Comparison of ENCODE assay signal across 8 cellular contexts in the genomic region with DNA sequence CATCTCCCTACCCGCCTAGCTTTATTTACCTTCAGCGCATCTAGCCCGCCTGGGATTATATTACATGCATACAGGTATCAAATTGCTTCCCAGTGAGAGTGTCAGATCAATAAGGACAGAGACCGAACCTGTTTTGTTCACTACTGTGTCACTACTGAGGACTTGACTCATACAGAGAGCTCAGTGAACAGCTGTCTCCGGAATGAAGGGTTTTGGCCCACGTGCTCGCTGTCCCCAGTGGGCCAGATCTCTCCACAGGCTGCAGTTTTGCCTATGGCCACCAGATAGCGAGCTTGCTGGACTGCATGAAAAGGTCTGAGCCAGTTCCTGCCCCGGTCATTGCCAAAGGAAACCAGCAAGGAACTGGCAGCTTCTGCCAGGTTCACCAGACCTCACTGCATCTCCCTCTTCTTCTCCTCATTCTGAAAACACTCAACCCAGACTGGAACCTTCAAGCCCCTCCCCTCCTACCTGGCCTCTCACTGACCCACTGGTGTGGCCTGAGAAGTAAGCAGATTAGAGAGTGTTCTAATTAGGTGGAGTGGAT.
DNase-seq lines count a peak whose midpoint lies in the region; ATAC-seq and TF ChIP-seq lines count a peak whose summit lies in the region.

No MANE protein-coding gene starts in this region.

- no peaks in the 10 kb centered on the region for H3K27me3 Mint-ChIP-seq in endodermal cell (ENCODE audit: insufficient read depth)

- 86 to 87% methylated on average over 9 of the region's 9 CpGs for WGBS in endodermal cell (ENCODE audit: insufficient coverage in 1 of 2, insufficient read length in 1 of 2), 2 experiments
- WGBS in mesenchymal stem cell: 79% methylated on average over 8 of the region's 9 CpGs

- H3K4me1 ChIP-seq in MM.1S (ENCODE audit: low read length) (no peaks in the 10 kb centered on the region; the same call in 1 of the 2 replicates), endodermal cell (ENCODE audit: control insufficient read depth, insufficient read depth, low read length) (no peaks in the 10 kb centered on the region), mesenchymal stem cell (ENCODE audit: control insufficient read depth, insufficient read depth, low read depth, low read length) (peaks cover 7% of the 10 kb centered on the region)

- no peak overlapping the region for H2BK15ac ChIP-seq in mesenchymal stem cell (ENCODE audit: low read depth, poor library complexity, severe bottlenecking)

- H3K4ac ChIP-seq in mesenchymal stem cell (ENCODE audit: low read depth in 1 of 2, low read length in 2 of 2): no peak overlapping the region

- H3K9me2 ChIP-seq in MM.1S (replicated peaks; ENCODE audit: insufficient read depth, low read length): no peaks in the 10 kb centered on the region

- peaks cover 7% of the 10 kb centered on the region; the same call in 1 of the 2 replicates for H3K36me3 ChIP-seq in MM.1S (replicated peaks; ENCODE audit: insufficient read depth, low read length)
- H3K36me3 ChIP-seq in endodermal cell (ENCODE audit: control insufficient read depth, insufficient read depth, low read length): peaks cover 23% of the 10 kb centered on the region
- peaks cover 21 to 26% of the 10 kb centered on the region in 2 experiments for H3K36me3 ChIP-seq in mesenchymal stem cell (ENCODE audit: control insufficient read depth in 1 of 2, insufficient read depth in 2 of 2, low read depth in 1 of 2, low read length in 2 of 2)

- no peak overlapping the region for H2AK5ac ChIP-seq in mesenchymal stem cell (ENCODE audit: low read length, severe bottlenecking)

- H3K79me2 ChIP-seq in MM.1S (ENCODE audit: low read length): no peaks in the 10 kb centered on the region

- peaks cover 17% of the 10 kb centered on the region for H3K4me1 Mint-ChIP-seq in endodermal cell

- H2AFZ ChIP-seq in MM.1S (ENCODE audit: low read length) (no peak overlapping the region), mesenchymal stem cell (ENCODE audit: low read depth, low read length) (no peak overlapping the region)

- no peak overlapping the region for H3K4me2 ChIP-seq in MM.1S (ENCODE audit: low read depth, low read length)
- H3K4me2 ChIP-seq in mesenchymal stem cell (ENCODE audit: low read length, poor library complexity, severe bottlenecking): no peak overlapping the region

- H2BK5ac ChIP-seq in mesenchymal stem cell (ENCODE audit: low read depth, low read length, poor library complexity, severe bottlenecking): no peak overlapping the region

- H3K23ac ChIP-seq in mesenchymal stem cell (ENCODE audit: low read length in 2 of 2): no peak overlapping the region

- no peak overlapping the region for H4K91ac ChIP-seq in mesenchymal stem cell (ENCODE audit: low read length)

- ATAC-seq in SK-N-SH treated with all-trans-retinoic acid at 6 μM for 48 hours (peak; percentile 93), GM19328 (IDR thresholded peaks at IDR 0.05; ENCODE audit: unreplicated experiment) (no peak), HG03354 (IDR thresholded peaks at IDR 0.05; ENCODE audit: poor library complexity, severe bottlenecking, unreplicated experiment) (no peak)

- peaks cover 17% of the 10 kb centered on the region for H3K79me1 ChIP-seq in mesenchymal stem cell (replicated peaks; ENCODE audit: low read length, poor library complexity, severe bottlenecking)

- no peak overlapping the region for H4K8ac ChIP-seq in mesenchymal stem cell (ENCODE audit: low read length)

- H3K14ac ChIP-seq in mesenchymal stem cell (ENCODE audit: low read length in 2 of 2): no peak overlapping the region

- H3K27me3 ChIP-seq in MM.1S (replicated peaks; ENCODE audit: insufficient read depth, low read length) (no peaks in the 10 kb centered on the region), endodermal cell (ENCODE audit: control insufficient read depth, insufficient read depth, low read length, poor library complexity, severe bottlenecking) (no peaks in the 10 kb centered on the region), mesenchymal stem cell (ENCODE audit: control insufficient read depth in 1 of 2, insufficient read depth in 1 of 2, low read length in 2 of 2) (no peaks in the 10 kb centered on the region)

- H3K36me3 Mint-ChIP-seq in endodermal cell (ENCODE audit: low read depth): peaks cover 25% of the 10 kb centered on the region

- H3K18ac ChIP-seq in mesenchymal stem cell (ENCODE audit: low read depth in 1 of 2, low read length in 2 of 2): no peak overlapping the region

- no peak overlapping the region for H2BK12ac ChIP-seq in mesenchymal stem cell (ENCODE audit: low read length in 2 of 2)

- no peak overlapping the region for H3K9ac ChIP-seq in MM.1S (ENCODE audit: low read length)
- no peak overlapping the region for H3K9ac ChIP-seq in endodermal cell (ENCODE audit: extremely low read depth, low read length, poor library complexity, severe bottlenecking)
- H3K9ac ChIP-seq in mesenchymal stem cell (ENCODE audit: low read length): peak overlapping the region; percentile 42

- H3K4me3 Mint-ChIP-seq in endodermal cell: no peak overlapping the region

- H3K9me3 ChIP-seq in MM.1S (replicated peaks; ENCODE audit: insufficient read depth, low read length): no peaks in the 10 kb centered on the region
- H3K9me3 ChIP-seq in endodermal cell (ENCODE audit: control insufficient read depth, low read length): no peaks in the 10 kb centered on the region
- no peaks in the 10 kb centered on the region for H3K9me3 ChIP-seq in mesenchymal stem cell (ENCODE audit: control insufficient read depth, low read length)

- no peak overlapping the region for H2BK120ac ChIP-seq in mesenchymal stem cell (ENCODE audit: low read depth, low read length)

- H3K27ac Mint-ChIP-seq in endodermal cell: peak overlapping the region; percentile 38

- TF ChIP-seq CTCF in MM.1S (IDR thresholded peaks at IDR 0.05; ENCODE audit: low read length): peak; percentile 84
- peak; percentile 72 for TF ChIP-seq CTCF in endodermal cell (conservative IDR thresholded peaks at IDR 0.05)

- no peaks in the 10 kb centered on the region for H3F3A ChIP-seq in MM.1S (ENCODE audit: insufficient read depth, low read length)

- peak; percentile 14 for DNase-seq in stimulated activated CD4-positive, alpha-beta T cell treated with anti-CD3 and anti-CD28 coated beads, Interleukin-15, amount 100 ng/mL, for 24 hours
- no peak for DNase-seq in stimulated activated CD4-positive, alpha-beta T cell treated with anti-CD3 and anti-CD28 coated beads, Interleukin-12 subunit alpha, Interleukin-12 subunit beta, amount 100 ng/mL, for 4 hours
- DNase-seq in MM.1S (peak; percentile 60), endodermal cell (peak; percentile 84), mesenchymal stem cell (peak; percentile 74)

- H3K4me3 ChIP-seq in MM.1S (ENCODE audit: low read length) (no peak overlapping the region), endodermal cell (ENCODE audit: low read length) (no peak overlapping the region), mesenchymal stem cell (ENCODE audit: insufficient read depth in 1 of 2, low read depth in 1 of 2, low read length in 2 of 2) (no peak overlapping the region)

- no peaks in the 10 kb centered on the region for H4K20me1 ChIP-seq in MM.1S (ENCODE audit: insufficient read depth, low read length)

- H3K9me3 Mint-ChIP-seq in endodermal cell: no peaks in the 10 kb centered on the region

- H3K27ac ChIP-seq in MM.1S (ENCODE audit: low read length) (no peak overlapping the region), endodermal cell (ENCODE audit: low read depth, low read length) (no peak overlapping the region), mesenchymal stem cell (ENCODE audit: low read length, poor library complexity, severe bottlenecking) (no peak overlapping the region)

TF ChIP-seq in SK-N-SH treated with all-trans-retinoic acid at 6 μM for 48 hours, 23 proteins besides CTCF, POLR2A, EP300 and RAD21:
- no peak for TF ChIP-seq ZNF565 (CRISPR knock-in tag; conservative IDR thresholded peaks at IDR 0.05; ENCODE audit: low read depth)
